Comparison of ENCODE assay signal across 17 cellular contexts in the genomic region with DNA sequence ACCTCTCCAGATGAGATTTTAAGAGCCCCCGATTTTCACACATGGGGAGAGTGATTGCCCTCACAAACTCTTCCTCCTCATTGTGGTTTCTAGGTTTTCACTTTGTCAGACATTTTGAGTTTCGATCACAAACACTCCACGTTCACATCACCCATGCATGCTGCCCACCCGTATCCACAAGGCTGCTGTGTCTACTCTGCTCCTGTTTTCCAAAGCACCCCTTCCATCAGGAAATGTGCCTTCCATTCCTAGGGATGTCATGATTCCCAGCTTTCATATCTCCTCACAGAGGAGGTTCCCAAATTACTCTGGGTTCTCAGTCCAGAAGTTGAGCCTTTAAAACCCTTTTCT. TPM values are rescaled to one million over a fixed set of nuclear protein-coding genes. Genes with fewer than 3 reads are reported as not detected.
A peak's percentile ranks its signal among the peaks of the same experiment; 100 is the strongest.
DNase-seq lines count a peak whose midpoint lies in the region; ATAC-seq and TF ChIP-seq lines count a peak whose summit lies in the region.
"Had no signal": no experiment of that assay in that cellular context is flagged by ENCODE, and none has a peak within 500 bp of the region (broad histone marks: within the 10 kb centered on the region; RNA-seq: fewer than 3 reads in every experiment).

No MANE protein-coding gene starts in this region.

- H3K4me1 Mint-ChIP-seq in MCF 10A (ENCODE audit: insufficient read depth, unreplicated experiment) = peaks cover 18% of the 10 kb centered on the region
- peaks cover 44% of the 10 kb centered on the region for H3K4me1 Mint-ChIP-seq in activated T-helper 17 cell treated with anti-CD3 and anti-CD28 coated beads, Interleukin-2, amount 50 U/mL, for 72 hours
- peaks cover 59% of the 10 kb centered on the region for H3K4me1 Mint-ChIP-seq in memory B cell
- no peaks in the 10 kb centered on the region for H3K4me1 Mint-ChIP-seq in progenitor cell of endocrine pancreas (ENCODE audit: low read depth)

- intact Hi-C loops in breast epithelium (cut with DNase I; ENCODE audit: low total_unique reads) (no loop called here), MCF 10A (cut with micrococcal nuclease) (no loop called here)

- H3K27me3 Mint-ChIP-seq in MCF 10A (ENCODE audit: insufficient read depth, unreplicated experiment) (peaks cover 26% of the 10 kb centered on the region), memory B cell (peaks cover 1% of the 10 kb centered on the region), progenitor cell of endocrine pancreas (peaks cover 14% of the 10 kb centered on the region)
- no peaks in the 10 kb centered on the region for H3K27me3 Mint-ChIP-seq in activated T-helper 17 cell treated with anti-CD3 and anti-CD28 coated beads, Interleukin-2, amount 50 U/mL, for 72 hours

- H3K9me3 ChIP-seq in breast epithelium (peaks cover 9% of the 10 kb centered on the region in 2 donors), thoracic aorta (no peaks in the 10 kb centered on the region)
- H3K9me3 ChIP-seq: SJSA1 had no signal

- no peaks in the 10 kb centered on the region for H3K9me3 Mint-ChIP-seq in MCF 10A (ENCODE audit: unreplicated experiment)
- peaks cover 5% of the 10 kb centered on the region for H3K9me3 Mint-ChIP-seq in activated T-helper 17 cell treated with anti-CD3 and anti-CD28 coated beads, Interleukin-2, amount 50 U/mL, for 72 hours
- H3K9me3 Mint-ChIP-seq in memory B cell = peaks cover 14% of the 10 kb centered on the region
- H3K9me3 Mint-ChIP-seq in progenitor cell of endocrine pancreas (ENCODE audit: low read depth) = peaks cover 37% of the 10 kb centered on the region

- DNase-seq in breast epithelium (ENCODE audit: low spot score in 2 of 2) (no peak), MCF 10A (ENCODE audit: unreplicated experiment) (no peak), memory B cell (ENCODE audit: low spot score in 2 of 2) (no peak), thoracic aorta (ENCODE audit: low spot score) (no peak), HT-29 (ENCODE audit: low spot score) (no peak), progenitor cell of endocrine pancreas (ENCODE audit: low spot score, unreplicated experiment) (no peak), NCI-H2227 treated with DMSO at 0.1 percent for 48 hours (lab: John Stamatoyannopoulos, UW) (no peak)
- DNase-seq: activated effector memory CD4-positive, alpha-beta T cell treated with Interleukin-2 at 50 U/mL for 16 hours; cerebellar nuclear complex; EL; NCI-H1930; NCI-H82 had no signal

- H3K27ac ChIP-seq in breast epithelium = peak overlapping the region; percentile 91 to 96
- H3K27ac ChIP-seq in thoracic aorta = peak overlapping the region in 1 of 2 donors; percentile 21
- H3K27ac ChIP-seq: SJSA1 had no signal

- ATAC-seq in activated T-helper 17 cell treated with anti-CD3 and anti-CD28 coated beads, Interleukin-2, amount 50 U/mL, for 72 hours (replicated peaks) = no peak
- no peak for ATAC-seq in memory B cell (ENCODE audit: low read depth)
- no peak for ATAC-seq in thoracic aorta (ENCODE audit: insufficient number of reproducible peaks, low FRiP score, low read depth)
- ATAC-seq: esophagus mucosa, GM23338 had no signal

- no TSS peak for BruUV-seq in MCF 10A (replicated peaks; lab: Mats Ljungman, UMichigan)

- no peak for TF ChIP-seq CTCF in breast epithelium (IDR thresholded peaks at IDR 0.05)
- TF ChIP-seq CTCF in MCF 10A (IDR thresholded peaks at IDR 0.05; ENCODE audit: unreplicated experiment) = no peak
- TF ChIP-seq CTCF in thoracic aorta (IDR thresholded peaks at IDR 0.05) = no peak
- TF ChIP-seq CTCF in progenitor cell of endocrine pancreas (IDR thresholded peaks at IDR 0.05; ENCODE audit: unreplicated experiment) = no peak

- peaks cover 0 to 2% of the 10 kb centered on the region in 2 donors for H3K27me3 ChIP-seq in breast epithelium
- peaks cover 6% of the 10 kb centered on the region for H3K27me3 ChIP-seq in thoracic aorta (replicated peaks; ENCODE audit: insufficient read depth)

- TF ChIP-seq POLR2A in breast epithelium (IDR thresholded peaks at IDR 0.05) = no peak

- H3K4me3 ChIP-seq in breast epithelium (peak overlapping the region in 2 of 3 donors; percentile 5 to 64), thoracic aorta (peak overlapping the region; percentile 19)
- H3K4me3 ChIP-seq: GM23338, SJSA1 had no signal

- no peak overlapping the region for H3K27ac Mint-ChIP-seq in MCF 10A (ENCODE audit: low read depth, unreplicated experiment)
- H3K27ac Mint-ChIP-seq in activated T-helper 17 cell treated with anti-CD3 and anti-CD28 coated beads, Interleukin-2, amount 50 U/mL, for 72 hours = peak overlapping the region; percentile 88
- peak overlapping the region; percentile 93 for H3K27ac Mint-ChIP-seq in memory B cell
- no peak overlapping the region for H3K27ac Mint-ChIP-seq in progenitor cell of endocrine pancreas
- H3K27ac Mint-ChIP-seq: GM23338 had no signal

- no peak overlapping the region for H3K4me3 Mint-ChIP-seq in MCF 10A (ENCODE audit: unreplicated experiment)
- H3K4me3 Mint-ChIP-seq in activated T-helper 17 cell treated with anti-CD3 and anti-CD28 coated beads, Interleukin-2, amount 50 U/mL, for 72 hours = peak overlapping the region; percentile 85
- H3K4me3 Mint-ChIP-seq in memory B cell = no peak overlapping the region
- no peak overlapping the region for H3K4me3 Mint-ChIP-seq in progenitor cell of endocrine pancreas (ENCODE audit: low read depth)
- H3K4me3 Mint-ChIP-seq: GM23338 had no signal

- H3K4me1 ChIP-seq in breast epithelium (peaks cover 0 to 5% of the 10 kb centered on the region in 2 donors), thoracic aorta (ENCODE audit: control insufficient read depth in 1 of 2, low read depth in 2 of 2) (peaks cover 0 to 4% of the 10 kb centered on the region in 2 donors)
- H3K4me1 ChIP-seq: SJSA1 had no signal

- H3K36me3 Mint-ChIP-seq in MCF 10A (ENCODE audit: insufficient read depth, unreplicated experiment) (peaks cover 7% of the 10 kb centered on the region), memory B cell (peaks cover 4% of the 10 kb centered on the region), progenitor cell of endocrine pancreas (ENCODE audit: insufficient read depth) (no peaks in the 10 kb centered on the region)
- H3K36me3 Mint-ChIP-seq in activated T-helper 17 cell treated with anti-CD3 and anti-CD28 coated beads, Interleukin-2, amount 50 U/mL, for 72 hours (ENCODE audit: low read depth) = peaks cover 9% of the 10 kb centered on the region

- CTCF ChIA-PET in MCF 10A (lab: Yijun Ruan, JAX) = no interaction called here

- H3K36me3 ChIP-seq in breast epithelium (no peaks in the 10 kb centered on the region), thoracic aorta (no peaks in the 10 kb centered on the region)
- H3K36me3 ChIP-seq: SJSA1 had no signal

- POLR2A ChIA-PET in MCF 10A (lab: Yijun Ruan, JAX) = no interaction called here

RNA-seq across cellular contexts. Expression of a gene that starts 45.8 kb away (rescaled TPM):
- total RNA-seq in breast epithelium (under 1 TPM; 0.44 to 0.66 (median 0.64) TPM), MCF 10A (2022) (not detected in 2 replicates), thoracic aorta (1 to 10 TPM; 1.1 to 6.9 TPM), progenitor cell of endocrine pancreas (not detected in 2 replicates)
- total RNA-seq in activated T-helper 17 cell treated with anti-CD3 and anti-CD28 coated beads, Interleukin-2, amount 50 U/mL, for 72 hours = 10 to 100 TPM; 27.1 to 30.7 TPM
- total RNA-seq in HT-29 (2014; rRNA removed; shearing (Covaris generic)) = not detected in 2 replicates
- total RNA-seq: GM23338, LHCN-M2, SJSA1 had no signal

Comparison
In these comparisons a context has a peak if more than half of its experiments do, and no peak if none do; other contexts are left out.
1. H3K27ac Mint-ChIP-seq: peak in activated T-helper 17 cell treated with anti-CD3 and anti-CD28 coated beads, Interleukin-2, amount 50 U/mL, for 72 hours (single experiment) and memory B cell (single experiment); none in MCF 10A (single experiment) and progenitor cell of endocrine pancreas (single experiment).